Comparison of ENCODE assay signal across 2 cellular contexts in the genomic region with DNA sequence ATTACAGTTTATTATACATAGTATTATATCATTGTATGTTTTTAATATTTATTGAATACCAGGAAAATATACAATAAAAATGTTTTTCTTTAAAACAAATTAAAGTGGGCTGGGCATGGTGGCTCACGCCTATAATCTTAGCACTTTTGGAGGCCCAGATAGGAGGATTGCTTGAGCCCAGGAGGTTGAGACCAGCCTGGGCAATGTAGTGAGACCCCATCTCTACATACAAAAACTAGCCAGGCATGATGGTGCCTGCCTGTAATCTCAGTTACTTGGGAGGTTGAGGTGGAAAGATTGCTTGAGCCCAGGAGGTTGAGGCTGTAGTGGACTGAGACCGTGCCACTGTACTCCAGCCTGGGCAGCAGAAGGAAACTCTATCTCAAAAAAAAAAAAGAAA.
TF ChIP-seq lines count a peak whose summit lies in the region.

No MANE protein-coding gene starts in this region.

TF ChIP-seq in HepG2, 621 proteins besides CTCF, POLR2A, EP300 and RAD21:
- TF ChIP-seq ZNF121 (CRISPR knock-in tag; IDR thresholded peaks at IDR 0.05) (peak; percentile 68), ZNF749 (CRISPR knock-in tag; IDR thresholded peaks at IDR 0.05; ENCODE audit: borderline replicate concordance) (no peak)
TF ChIP-seq in HepG2: peak in this region for 1.

TF ChIP-seq in K562, 482 proteins besides CTCF, POLR2A, EP300 and RAD21:
- no peak for TF ChIP-seq ZNF253 (CRISPR knock-in tag; conservative IDR thresholded peaks at IDR 0.05)
- TF ChIP-seq NFXL1 (CRISPR knock-in tag; IDR thresholded peaks at IDR 0.05): no peak
- TF ChIP-seq C11orf30 (IDR thresholded peaks at IDR 0.05; ENCODE audit: low read depth): no peak
- TF ChIP-seq PTBP1 (IDR thresholded peaks at IDR 0.05; ENCODE audit: low read depth, low read length): no peak
- TF ChIP-seq FOXP1 (CRISPR knock-in tag; IDR thresholded peaks at IDR 0.05): no peak
- no peak for TF ChIP-seq MTA1 (IDR thresholded peaks at IDR 0.05; ENCODE audit: borderline replicate concordance)
- no peak for TF ChIP-seq CSDE1 (IDR thresholded peaks at IDR 0.05)
- no peak for TF ChIP-seq TCF3 (CRISPR knock-in tag; IDR thresholded peaks at IDR 0.05)
- no peak for TF ChIP-seq MLLT1 (IDR thresholded peaks at IDR 0.05)
- peak; percentile 80 for TF ChIP-seq ZNF121 (CRISPR knock-in tag; conservative IDR thresholded peaks at IDR 0.05)
- TF ChIP-seq, protein P1, sequence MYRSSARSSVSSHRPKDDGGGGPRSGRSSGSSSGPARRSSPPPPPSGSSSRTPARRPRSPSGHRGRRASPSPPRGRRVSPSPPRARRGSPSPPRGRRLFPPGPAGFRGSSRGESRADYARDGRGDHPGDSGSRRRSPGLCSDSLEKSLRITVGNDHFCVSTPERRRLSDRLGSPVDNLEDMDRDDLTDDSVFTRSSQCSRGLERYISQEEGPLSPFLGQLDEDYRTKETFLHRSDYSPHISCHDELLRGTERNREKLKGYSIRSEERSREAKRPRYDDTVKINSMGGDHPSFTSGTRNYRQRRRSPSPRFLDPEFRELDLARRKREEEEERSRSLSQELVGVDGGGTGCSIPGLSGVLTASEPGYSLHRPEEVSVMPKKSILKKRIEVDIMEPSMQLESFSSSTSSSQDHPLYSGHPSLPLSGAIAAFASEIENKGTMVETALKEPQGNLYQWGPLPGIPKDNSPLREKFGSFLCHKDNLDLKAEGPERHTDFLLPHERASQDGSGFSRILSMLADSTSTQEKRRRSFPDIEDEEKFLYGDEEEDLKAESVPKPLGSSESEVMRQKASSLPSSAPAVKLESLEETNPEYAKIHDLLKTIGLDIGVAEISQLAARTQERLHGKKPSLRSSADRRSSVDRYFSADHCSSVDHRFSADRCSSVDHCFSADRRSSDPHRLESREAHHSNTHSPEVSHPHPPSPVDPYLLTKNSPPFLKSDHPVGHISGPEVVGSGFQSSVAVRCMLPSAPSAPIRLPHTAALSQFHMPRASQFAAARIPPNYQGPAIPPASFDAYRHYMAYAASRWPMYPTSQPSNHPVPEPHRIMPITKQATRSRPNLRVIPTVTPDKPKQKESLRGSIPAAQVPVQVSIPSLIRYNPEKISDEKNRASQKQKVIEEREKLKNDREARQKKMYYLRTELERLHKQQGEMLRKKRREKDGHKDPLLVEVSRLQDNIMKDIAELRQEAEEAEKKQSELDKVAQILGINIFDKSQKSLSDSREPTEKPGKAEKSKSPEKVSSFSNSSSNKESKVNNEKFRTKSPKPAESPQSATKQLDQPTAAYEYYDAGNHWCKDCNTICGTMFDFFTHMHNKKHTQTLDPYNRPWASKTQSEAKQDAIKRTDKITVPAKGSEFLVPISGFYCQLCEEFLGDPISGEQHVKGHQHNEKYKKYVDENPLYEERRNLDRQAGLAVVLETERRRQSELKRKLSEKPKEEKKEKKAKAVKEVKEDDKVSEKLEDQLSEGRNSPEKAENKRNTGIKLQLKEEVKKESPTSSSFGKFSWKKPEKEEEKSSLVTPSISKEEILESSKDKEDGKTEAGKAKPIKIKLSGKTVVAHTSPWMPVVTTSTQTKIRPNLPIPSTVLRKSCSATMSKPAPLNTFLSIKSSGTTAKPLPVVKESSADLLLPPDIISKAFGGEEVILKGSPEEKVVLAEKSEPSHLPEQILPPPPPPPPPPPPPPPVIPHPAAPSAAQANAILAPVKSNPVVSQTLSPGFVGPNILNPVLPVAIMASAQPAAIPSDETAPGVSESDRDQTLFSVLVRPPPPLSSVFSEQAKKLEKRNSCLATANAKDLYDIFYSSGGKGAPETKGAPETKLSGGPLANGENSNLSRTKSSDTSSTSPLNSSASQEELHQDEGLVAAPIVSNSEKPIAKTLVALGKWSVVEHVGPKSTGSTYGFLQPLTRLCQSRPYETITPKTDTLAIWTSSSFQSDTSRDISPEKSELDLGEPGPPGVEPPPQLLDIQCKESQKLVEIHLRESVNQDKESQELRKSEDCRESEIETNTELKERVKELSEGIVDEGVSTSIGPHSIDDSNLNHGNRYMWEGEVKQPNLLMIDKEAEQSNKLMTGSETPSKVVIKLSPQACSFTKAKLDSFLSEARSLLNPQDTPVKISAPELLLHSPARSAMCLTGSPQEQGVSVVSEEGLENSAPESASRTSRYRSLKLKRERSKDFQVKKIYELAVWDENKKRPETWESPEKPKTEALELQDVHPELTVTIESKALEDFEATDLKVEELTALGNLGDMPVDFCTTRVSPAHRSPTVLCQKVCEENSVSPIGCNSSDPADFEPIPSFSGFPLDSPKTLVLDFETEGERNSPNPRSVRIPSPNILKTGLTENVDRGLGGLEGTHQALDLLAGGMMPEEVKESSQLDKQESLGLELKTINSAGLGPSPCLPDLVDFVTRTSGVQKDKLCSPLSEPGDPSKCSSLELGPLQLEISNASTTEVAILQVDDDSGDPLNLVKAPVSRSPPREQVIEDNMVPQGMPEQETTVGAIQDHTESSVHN (IDR thresholded peaks at IDR 0.05; ENCODE audit: borderline replicate concordance in 1 of 2, low read depth in 1 of 2): no peak
- no peak for TF ChIP-seq NFE2L1 (tag; IDR thresholded peaks at IDR 0.05; ENCODE audit: borderline replicate concordance, low read depth)
- TF ChIP-seq ZNF696 (CRISPR knock-in tag; conservative IDR thresholded peaks at IDR 0.05): no peak
- no peak for TF ChIP-seq BRD4 (IDR thresholded peaks at IDR 0.05)
- no peak for TF ChIP-seq ZSCAN32 (CRISPR knock-in tag; IDR thresholded peaks at IDR 0.05)
- peak; percentile 10 for TF ChIP-seq RBM25 (IDR thresholded peaks at IDR 0.05; ENCODE audit: low read depth, low read length, severe bottlenecking)
- no peak for TF ChIP-seq GATAD2A (IDR thresholded peaks at IDR 0.05)
